In the genomic region with DNA sequence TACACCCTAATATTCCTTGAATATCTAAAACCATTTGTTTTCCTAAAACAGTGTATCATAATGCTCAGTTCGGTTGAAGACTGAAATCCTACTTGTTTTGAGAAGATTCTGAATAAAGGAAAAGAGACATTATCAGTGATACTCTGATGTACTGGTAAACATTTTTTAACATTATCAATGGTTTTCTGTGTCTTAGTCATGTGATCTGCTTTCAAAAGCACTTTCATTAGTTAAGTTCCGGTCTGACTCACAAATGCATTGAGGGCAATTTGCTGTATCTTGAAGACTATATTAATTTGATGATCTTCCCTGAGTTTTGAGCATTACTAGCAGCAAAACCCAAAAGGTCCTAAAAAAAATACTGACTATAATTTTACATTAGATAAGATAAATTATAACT, we compare ENCODE assay signal across 27 cellular contexts.
A peak's percentile ranks its signal among the peaks of the same experiment; 100 is the strongest.
DNase-seq lines count a peak whose midpoint lies in the region; ATAC-seq, FAIRE-seq and TF ChIP-seq lines count a peak whose summit lies in the region.
"Had no signal": no experiment of that assay in that cellular context is flagged by ENCODE, and none has a peak within 500 bp of the region (broad histone marks: within the 10 kb centered on the region; RNA-seq: fewer than 3 reads in every experiment).

No MANE protein-coding gene starts in this region.

- H4K20me1 ChIP-seq in K562 (replicated peaks; ENCODE audit: control insufficient read depth, insufficient read depth, low read length), result no peaks in the 10 kb centered on the region
- H4K20me1 ChIP-seq: BLaER1 had no signal

- no peak overlapping the region for H3K4me2 ChIP-seq in K562 (ENCODE audit: insufficient read depth, low read length)
- H3K4me2 ChIP-seq: BLaER1 had no signal

- TF ChIP-seq RAD21 in K562 (CRISPR knock-in tag; conservative IDR thresholded peaks at IDR 0.05 in 1 of 2, IDR thresholded peaks at IDR 0.05 in 1 of 2), result no peak

- no peak for FAIRE-seq in K562 (lab: Jason Lieb, UNC)
- FAIRE-seq in islet of Langerhans (lab: Jason Lieb, UNC), result peak; percentile 36
- FAIRE-seq: A204.1, D721Med, GM12878, GM12892, GM18507 had no signal

- WGBS in K562 (ENCODE audit: insufficient coverage, low coverage, missing lambda C conversion rate), result 0% methylated on average over 2 of the region's 2 CpGs

- H3K27me3 ChIP-seq in K562 (ENCODE audit: control insufficient read depth in 2 of 2, insufficient read depth in 2 of 2, low read length in 2 of 2), result no peaks in the 10 kb centered on the region
- H3K27me3 ChIP-seq: BE2C, BLaER1 had no signal

- DNase-seq in RPMI7951 (ENCODE audit: low read depth) (peak; percentile 14), K562 (ENCODE audit: extremely low read depth in 1 of 4, low spot score in 3 of 4) (no peak), dermis blood vessel endothelial cell (no peak)
- DNase-seq in stimulated activated CD4-positive, alpha-beta T cell treated with anti-CD3 and anti-CD28 coated beads, Interleukin-2, amount 100 ng/mL, for 48 hours, result no peak
- DNase-seq in activated naive CD4-positive, alpha-beta T cell treated with anti-CD3 and anti-CD28 coated beads, Interleukin-2, amount 50 U/mL, for 72 hours (ENCODE audit: low spot score in 2 of 2), result no peak
- DNase-seq: 8988T; ACHN; BE2C; C1 segment of cervical spinal cord; Caco-2; Calu3; CD4-positive, alpha-beta memory T cell; CD4-positive, CD25-positive, alpha-beta regulatory T cell; CD8-positive, alpha-beta memory T cell; DMS53; DMS79; DND-41; EL; GDM1 had no signal

- H2AFZ ChIP-seq in K562 (ENCODE audit: low read depth, low read length), result no peak overlapping the region

- H3K9ac ChIP-seq in K562 (ENCODE audit: insufficient read depth in 1 of 2, low read depth in 2 of 2, low read length in 2 of 2), result no peak overlapping the region
- H3K9ac ChIP-seq: BLaER1 had no signal

- H3K27ac Mint-ChIP-seq in activated naive CD4-positive, alpha-beta T cell treated with anti-CD3 and anti-CD28 coated beads, Interleukin-2, amount 50 U/mL, for 72 hours, result no peak overlapping the region
- H3K27ac Mint-ChIP-seq: CD14-positive monocyte; CD4-positive, alpha-beta memory T cell; CD4-positive, CD25-positive, alpha-beta regulatory T cell; CD8-positive, alpha-beta memory T cell had no signal

- no peaks in the 10 kb centered on the region for H3K9me3 ChIP-seq in K562 (replicated peaks; ENCODE audit: control insufficient read depth, insufficient read depth, low read depth, low read length)
- H3K9me3 ChIP-seq: BE2C, BLaER1, Caco-2 had no signal

- no peaks in the 10 kb centered on the region for H3K9me1 ChIP-seq in K562 (ENCODE audit: control insufficient read depth, insufficient read depth, low read length)

- peaks cover 8 to 9% of the 10 kb centered on the region in 2 donors for H3K36me3 Mint-ChIP-seq in activated naive CD4-positive, alpha-beta T cell treated with anti-CD3 and anti-CD28 coated beads, Interleukin-2, amount 50 U/mL, for 72 hours
- H3K36me3 Mint-ChIP-seq: CD14-positive monocyte; CD4-positive, alpha-beta memory T cell; CD4-positive, CD25-positive, alpha-beta regulatory T cell; CD8-positive, alpha-beta memory T cell had no signal

- H3K9me3 Mint-ChIP-seq in activated naive CD4-positive, alpha-beta T cell treated with anti-CD3 and anti-CD28 coated beads, Interleukin-2, amount 50 U/mL, for 72 hours, result peaks cover 33 to 45% of the 10 kb centered on the region in 2 donors

- no peak for TF ChIP-seq EP300 in K562 (IDR thresholded peaks at IDR 0.05; ENCODE audit: low read length)

- ATAC-seq in K562, result no peak
- no peak for ATAC-seq in activated naive CD4-positive, alpha-beta T cell treated with anti-CD3 and anti-CD28 coated beads, Interleukin-2, amount 50 U/mL, for 72 hours
- ATAC-seq: GM12878 had no signal

- no peak overlapping the region for H3K4me3 ChIP-seq in K562
- H3K4me3 ChIP-seq: BLaER1, GM12878 had no signal

- no peaks in the 10 kb centered on the region for H3K4me1 ChIP-seq in K562 (replicated peaks in 1 of 2; ENCODE audit: control insufficient read depth in 2 of 2, insufficient read depth in 2 of 2, low read length in 2 of 2)
- H3K4me1 ChIP-seq: BE2C, BLaER1, Caco-2 had no signal

- H3K27ac ChIP-seq in K562 (ENCODE audit: extremely low read depth, low read depth, low read length), result no peak overlapping the region
- H3K27ac ChIP-seq: BLaER1 had no signal

- TF ChIP-seq POLR2A in K562 (conservative IDR thresholded peaks at IDR 0.05), result no peak

- TF ChIP-seq CTCF in K562 (IDR thresholded peaks at IDR 0.05 in 2 of 3, conservative IDR thresholded peaks at IDR 0.05 in 1 of 3; ENCODE audit: insufficient read depth in 2 of 3, low read depth in 1 of 3, low read length in 3 of 3), result no peak

- POLR2A ChIA-PET in K562 (lab: Yijun Ruan, JAX), result no interaction called here

- in situ Hi-C loops in K562 (cut with MboI), result no loop called here

- BruUV-seq in K562 (replicated peaks; lab: Mats Ljungman, UMichigan), result no TSS peak

- H3K36me3 ChIP-seq in K562 (ENCODE audit: control insufficient read depth, insufficient read depth, low read length), result no peaks in the 10 kb centered on the region
- H3K36me3 ChIP-seq: BE2C, BLaER1 had no signal

- no peaks in the 10 kb centered on the region for H3K79me2 ChIP-seq in K562 (ENCODE audit: control insufficient read depth, insufficient read depth, low read length)

- intact Hi-C loops in K562 (cut with micrococcal nuclease), result no loop called here

- CTCF ChIA-PET in K562 (lab: Yijun Ruan, JAX; ENCODE audit: low intra/inter-chr PET ratio), result no interaction called here

TF ChIP-seq in K562, 482 proteins besides CTCF, POLR2A, EP300 and RAD21:
- TF ChIP-seq, protein P1, sequence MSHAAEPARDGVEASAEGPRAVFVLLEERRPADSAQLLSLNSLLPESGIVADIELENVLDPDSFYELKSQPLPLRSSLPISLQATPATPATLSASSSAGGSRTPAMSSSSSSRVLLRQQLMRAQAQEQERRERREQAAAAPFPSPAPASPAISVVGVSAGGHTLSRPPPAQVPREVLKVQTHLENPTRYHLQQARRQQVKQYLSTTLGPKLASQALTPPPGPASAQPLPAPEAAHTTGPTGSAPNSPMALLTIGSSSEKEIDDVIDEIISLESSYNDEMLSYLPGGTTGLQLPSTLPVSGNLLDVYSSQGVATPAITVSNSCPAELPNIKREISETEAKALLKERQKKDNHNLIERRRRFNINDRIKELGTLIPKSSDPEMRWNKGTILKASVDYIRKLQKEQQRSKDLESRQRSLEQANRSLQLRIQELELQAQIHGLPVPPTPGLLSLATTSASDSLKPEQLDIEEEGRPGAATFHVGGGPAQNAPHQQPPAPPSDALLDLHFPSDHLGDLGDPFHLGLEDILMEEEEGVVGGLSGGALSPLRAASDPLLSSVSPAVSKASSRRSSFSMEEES (CRISPR knock-in tag; IDR thresholded peaks at IDR 0.05), result peak; percentile 62
- no peak for TF ChIP-seq JUN (IDR thresholded peaks at IDR 0.05; ENCODE audit: borderline replicate concordance, low read depth, low read length)
- TF ChIP-seq JUN (CRISPR knock-in tag; IDR thresholded peaks at IDR 0.05; ENCODE audit: borderline replicate concordance), result no peak
TF ChIP-seq in K562: peak in this region for 1.
